Comparison of ENCODE assay signal across 16 cellular contexts in the genomic region with DNA sequence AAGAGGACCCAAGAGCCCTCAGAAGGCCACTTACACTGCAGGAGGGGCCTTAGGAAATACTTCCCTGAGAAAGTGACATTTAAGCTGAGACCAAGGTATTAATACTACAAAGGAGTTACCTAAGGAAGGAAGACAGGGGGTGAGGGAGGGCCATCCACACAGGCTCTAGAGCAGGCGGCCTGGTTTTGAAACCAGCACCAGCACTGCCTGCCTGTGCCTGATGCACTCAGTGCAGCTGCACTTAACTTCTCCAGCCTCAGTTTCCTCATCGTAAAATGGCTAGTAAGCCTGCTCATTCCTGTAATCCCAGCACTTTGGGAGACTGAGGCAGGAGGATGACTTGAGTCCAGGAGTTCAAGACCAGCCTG. TPM values are rescaled to one million over a fixed set of nuclear protein-coding genes. Genes with fewer than 3 reads are reported as not detected.
"Had no signal": no experiment of that assay in that cellular context is flagged by ENCODE, and none has a peak within 500 bp of the region (broad histone marks: within the 10 kb centered on the region; RNA-seq: fewer than 3 reads in every experiment).

No MANE protein-coding gene starts in this region.

- H3K4me3 ChIP-seq: lung had no signal

- DNase-seq: activated B cell treated with CpG ODN at 0.5 μM for 24 hours; activated CD4-positive, alpha-beta T cell treated with anti-CD3 and anti-CD28 coated beads for 48 hours; activated CD8-positive, alpha-beta T cell treated with anti-CD3 and anti-CD28 coated beads for 36 hours; activated effector memory CD4-positive, alpha-beta T cell treated with Interleukin-2 at 50 U/mL for 16 hours; activated naive CD8-positive, alpha-beta T cell treated with anti-CD3 and anti-CD28 coated beads for 36 hours; activated T-cell treated with anti-CD3 and anti-CD28 coated beads, Interleukin-2, amount 50 U/mL, for 4 hours; cerebellar nuclear complex; dermis blood vessel endothelial cell; foreskin melanocyte; stimulated activated naive CD8-positive, alpha-beta T cell treated with anti-CD3 and anti-CD28 coated beads, Interleukin-15, Interleukin-2, amounts not matched to agents 100 U/mL and 50 U/mL, for 24 hours; T-helper 2 cell had no signal

- H3K27ac ChIP-seq: epithelial cell of prostate had no signal

- FAIRE-seq: TTC549 had no signal

- ATAC-seq: activated CD8-positive, alpha-beta T cell treated with anti-CD3 and anti-CD28 coated beads for 36 hours; activated T-cell treated with anti-CD3 and anti-CD28 coated beads, Interleukin-2, amount 50 U/mL, for 4 hours; sciatic nerve; stimulated activated naive CD8-positive, alpha-beta T cell treated with anti-CD3 and anti-CD28 coated beads, Interleukin-15, Interleukin-2, amounts not matched to agents 100 U/mL and 50 U/mL, for 24 hours had no signal

RNA-seq across cellular contexts. Expression of a gene that starts 45.5 kb away (rescaled TPM):
- total RNA-seq: activated B cell treated with CpG ODN at 0.5 μM for 24 hours; activated CD8-positive, alpha-beta T cell treated with anti-CD3 and anti-CD28 coated beads for 36 hours; activated T-cell treated with anti-CD3 and anti-CD28 coated beads, Interleukin-2, amount 50 U/mL, for 4 hours; dermis blood vessel endothelial cell had no signal
- polyA plus RNA-seq: neural cell had no signal
